Comparison of ENCODE assay signal across 1 cellular context in the genomic region with DNA sequence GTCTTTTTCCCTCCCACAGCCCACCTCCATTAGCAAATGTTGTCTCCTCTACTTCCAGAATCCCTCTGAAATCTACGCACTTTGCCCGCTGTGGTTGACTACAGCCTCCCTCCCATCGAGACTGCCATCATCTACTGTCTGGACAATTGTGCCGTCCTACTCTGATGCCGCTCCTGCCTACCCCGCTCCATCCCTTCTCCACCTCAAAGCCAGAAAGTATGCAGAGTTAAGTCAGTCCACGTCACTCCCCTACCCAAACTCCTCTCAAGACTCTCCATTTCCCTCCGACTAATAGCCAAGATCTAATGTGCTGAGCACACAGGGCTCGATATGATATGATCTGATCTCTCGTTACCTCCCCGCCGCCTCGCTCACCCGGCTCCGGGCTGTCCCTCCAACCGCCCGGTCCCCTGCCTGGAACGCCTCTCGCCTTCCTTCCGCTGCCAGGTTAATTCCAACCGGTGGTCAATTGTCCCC.
TF ChIP-seq lines count a peak whose summit lies in the region.

No MANE protein-coding gene starts in this region.

TF ChIP-seq in H1, 55 proteins besides CTCF, POLR2A, EP300 and RAD21:
- no peak for TF ChIP-seq POLR2AphosphoS5 (IDR thresholded peaks at IDR 0.05; ENCODE audit: low read depth, low read length)
- no peak for TF ChIP-seq HDAC6 (IDR thresholded peaks at IDR 0.05; ENCODE audit: low read depth, low read length)
- no peak for TF ChIP-seq JUND (IDR thresholded peaks at IDR 0.05; ENCODE audit: low read length)
- TF ChIP-seq CBX5 (IDR thresholded peaks at IDR 0.05; ENCODE audit: low read depth, low read length): no peak
- no peak for TF ChIP-seq CREB1 (IDR thresholded peaks at IDR 0.05)
- TF ChIP-seq SP4 (IDR thresholded peaks at IDR 0.05; ENCODE audit: low read length): no peak
- TF ChIP-seq NRF1 (IDR thresholded peaks at IDR 0.05; ENCODE audit: low read depth, low read length): no peak
- no peak for TF ChIP-seq SIRT6 (IDR thresholded peaks at IDR 0.05; ENCODE audit: low read length)
- TF ChIP-seq EZH2 (IDR thresholded peaks at IDR 0.05; ENCODE audit: low read depth, low read length, severe bottlenecking): no peak
- no peak for TF ChIP-seq TAF1 (IDR thresholded peaks at IDR 0.05; ENCODE audit: low read depth, low read length)
- TF ChIP-seq BRCA1 (IDR thresholded peaks at IDR 0.05; ENCODE audit: low read depth, low read length): no peak
